2 cellular contexts compared by ENCODE assay signal in the genomic region with DNA sequence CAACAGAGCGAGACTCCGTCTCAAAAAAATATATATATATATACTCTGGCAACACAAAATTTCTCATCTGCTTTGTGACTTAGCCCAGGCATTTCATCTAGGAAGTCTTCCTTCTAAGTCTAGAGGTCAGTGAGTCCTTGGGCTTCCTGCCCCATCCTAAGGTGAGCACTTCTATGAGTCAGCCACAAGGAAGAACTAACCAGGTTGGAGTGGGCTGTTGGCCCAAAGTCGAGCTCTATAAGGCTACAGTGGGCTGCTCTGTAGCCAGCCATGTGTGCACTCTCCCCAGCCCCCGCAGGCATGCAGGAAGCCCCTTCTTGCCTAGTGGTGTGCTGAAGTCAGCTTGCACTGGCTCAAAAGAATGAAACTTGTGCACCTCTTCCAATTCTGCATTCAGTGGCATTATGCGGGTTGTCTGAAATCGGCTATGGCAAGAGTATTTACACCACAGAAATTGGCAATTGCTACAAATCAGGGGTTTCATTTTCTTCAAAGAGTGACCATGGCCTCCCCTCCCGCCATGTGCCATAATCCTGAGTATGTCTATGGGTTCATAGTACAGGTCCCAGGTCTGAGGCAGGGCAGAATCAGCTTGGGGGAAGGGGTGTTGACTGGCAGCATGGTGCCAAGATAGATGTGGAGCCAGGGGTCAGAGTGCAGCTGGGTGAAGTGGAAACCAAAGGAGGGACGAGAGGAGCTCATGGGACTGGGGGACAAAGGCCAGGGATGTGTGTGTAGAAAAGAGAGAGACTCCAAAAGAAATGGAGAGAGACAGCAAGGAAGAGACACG.
TF ChIP-seq lines count a peak whose summit lies in the region.

No MANE protein-coding gene starts in this region.

TF ChIP-seq in liver, 16 proteins besides CTCF, POLR2A, EP300 and RAD21:
- TF ChIP-seq JUND (IDR thresholded peaks at IDR 0.05) (no peak), HNF4A (conservative IDR thresholded peaks at IDR 0.05) (peak; percentile 37 to 52)

TF ChIP-seq in HepG2, 621 proteins besides CTCF, POLR2A, EP300 and RAD21:
- TF ChIP-seq, protein P1, sequence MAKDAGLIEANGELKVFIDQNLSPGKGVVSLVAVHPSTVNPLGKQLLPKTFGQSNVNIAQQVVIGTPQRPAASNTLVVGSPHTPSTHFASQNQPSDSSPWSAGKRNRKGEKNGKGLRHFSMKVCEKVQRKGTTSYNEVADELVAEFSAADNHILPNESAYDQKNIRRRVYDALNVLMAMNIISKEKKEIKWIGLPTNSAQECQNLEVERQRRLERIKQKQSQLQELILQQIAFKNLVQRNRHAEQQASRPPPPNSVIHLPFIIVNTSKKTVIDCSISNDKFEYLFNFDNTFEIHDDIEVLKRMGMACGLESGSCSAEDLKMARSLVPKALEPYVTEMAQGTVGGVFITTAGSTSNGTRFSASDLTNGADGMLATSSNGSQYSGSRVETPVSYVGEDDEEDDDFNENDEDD (CRISPR knock-in tag; IDR thresholded peaks at IDR 0.05; ENCODE audit: borderline replicate concordance), result no peak
- no peak for TF ChIP-seq ZNF468 (CRISPR knock-in tag; IDR thresholded peaks at IDR 0.05)
- TF ChIP-seq SMARCE1 (IDR thresholded peaks at IDR 0.05; ENCODE audit: borderline replicate concordance), result no peak
- no peak for TF ChIP-seq MTA1 (CRISPR knock-in tag; IDR thresholded peaks at IDR 0.05; ENCODE audit: borderline replicate concordance)
- TF ChIP-seq, protein P2, sequence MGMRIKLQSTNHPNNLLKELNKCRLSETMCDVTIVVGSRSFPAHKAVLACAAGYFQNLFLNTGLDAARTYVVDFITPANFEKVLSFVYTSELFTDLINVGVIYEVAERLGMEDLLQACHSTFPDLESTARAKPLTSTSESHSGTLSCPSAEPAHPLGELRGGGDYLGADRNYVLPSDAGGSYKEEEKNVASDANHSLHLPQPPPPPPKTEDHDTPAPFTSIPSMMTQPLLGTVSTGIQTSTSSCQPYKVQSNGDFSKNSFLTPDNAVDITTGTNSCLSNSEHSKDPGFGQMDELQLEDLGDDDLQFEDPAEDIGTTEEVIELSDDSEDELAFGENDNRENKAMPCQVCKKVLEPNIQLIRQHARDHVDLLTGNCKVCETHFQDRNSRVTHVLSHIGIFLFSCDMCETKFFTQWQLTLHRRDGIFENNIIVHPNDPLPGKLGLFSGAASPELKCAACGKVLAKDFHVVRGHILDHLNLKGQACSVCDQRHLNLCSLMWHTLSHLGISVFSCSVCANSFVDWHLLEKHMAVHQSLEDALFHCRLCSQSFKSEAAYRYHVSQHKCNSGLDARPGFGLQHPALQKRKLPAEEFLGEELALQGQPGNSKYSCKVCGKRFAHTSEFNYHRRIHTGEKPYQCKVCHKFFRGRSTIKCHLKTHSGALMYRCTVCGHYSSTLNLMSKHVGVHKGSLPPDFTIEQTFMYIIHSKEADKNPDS (CRISPR knock-in tag; IDR thresholded peaks at IDR 0.05), result no peak
- TF ChIP-seq ZNF747 (CRISPR knock-in tag; IDR thresholded peaks at IDR 0.05; ENCODE audit: borderline replicate concordance), result no peak
- TF ChIP-seq HMGA1 (CRISPR knock-in tag; conservative IDR thresholded peaks at IDR 0.05), result no peak
- no peak for TF ChIP-seq MBD4 (IDR thresholded peaks at IDR 0.05; ENCODE audit: borderline replicate concordance, low read length)
- no peak for TF ChIP-seq ZNF703 (CRISPR knock-in tag; IDR thresholded peaks at IDR 0.05; ENCODE audit: borderline replicate concordance)
- no peak for TF ChIP-seq ZNF562 (CRISPR knock-in tag; IDR thresholded peaks at IDR 0.05; ENCODE audit: borderline replicate concordance)
- TF ChIP-seq KLF9 (CRISPR knock-in tag; IDR thresholded peaks at IDR 0.05; ENCODE audit: low read depth), result no peak
- no peak for TF ChIP-seq NCOA1 (CRISPR knock-in tag; IDR thresholded peaks at IDR 0.05)
- TF ChIP-seq, protein P3, sequence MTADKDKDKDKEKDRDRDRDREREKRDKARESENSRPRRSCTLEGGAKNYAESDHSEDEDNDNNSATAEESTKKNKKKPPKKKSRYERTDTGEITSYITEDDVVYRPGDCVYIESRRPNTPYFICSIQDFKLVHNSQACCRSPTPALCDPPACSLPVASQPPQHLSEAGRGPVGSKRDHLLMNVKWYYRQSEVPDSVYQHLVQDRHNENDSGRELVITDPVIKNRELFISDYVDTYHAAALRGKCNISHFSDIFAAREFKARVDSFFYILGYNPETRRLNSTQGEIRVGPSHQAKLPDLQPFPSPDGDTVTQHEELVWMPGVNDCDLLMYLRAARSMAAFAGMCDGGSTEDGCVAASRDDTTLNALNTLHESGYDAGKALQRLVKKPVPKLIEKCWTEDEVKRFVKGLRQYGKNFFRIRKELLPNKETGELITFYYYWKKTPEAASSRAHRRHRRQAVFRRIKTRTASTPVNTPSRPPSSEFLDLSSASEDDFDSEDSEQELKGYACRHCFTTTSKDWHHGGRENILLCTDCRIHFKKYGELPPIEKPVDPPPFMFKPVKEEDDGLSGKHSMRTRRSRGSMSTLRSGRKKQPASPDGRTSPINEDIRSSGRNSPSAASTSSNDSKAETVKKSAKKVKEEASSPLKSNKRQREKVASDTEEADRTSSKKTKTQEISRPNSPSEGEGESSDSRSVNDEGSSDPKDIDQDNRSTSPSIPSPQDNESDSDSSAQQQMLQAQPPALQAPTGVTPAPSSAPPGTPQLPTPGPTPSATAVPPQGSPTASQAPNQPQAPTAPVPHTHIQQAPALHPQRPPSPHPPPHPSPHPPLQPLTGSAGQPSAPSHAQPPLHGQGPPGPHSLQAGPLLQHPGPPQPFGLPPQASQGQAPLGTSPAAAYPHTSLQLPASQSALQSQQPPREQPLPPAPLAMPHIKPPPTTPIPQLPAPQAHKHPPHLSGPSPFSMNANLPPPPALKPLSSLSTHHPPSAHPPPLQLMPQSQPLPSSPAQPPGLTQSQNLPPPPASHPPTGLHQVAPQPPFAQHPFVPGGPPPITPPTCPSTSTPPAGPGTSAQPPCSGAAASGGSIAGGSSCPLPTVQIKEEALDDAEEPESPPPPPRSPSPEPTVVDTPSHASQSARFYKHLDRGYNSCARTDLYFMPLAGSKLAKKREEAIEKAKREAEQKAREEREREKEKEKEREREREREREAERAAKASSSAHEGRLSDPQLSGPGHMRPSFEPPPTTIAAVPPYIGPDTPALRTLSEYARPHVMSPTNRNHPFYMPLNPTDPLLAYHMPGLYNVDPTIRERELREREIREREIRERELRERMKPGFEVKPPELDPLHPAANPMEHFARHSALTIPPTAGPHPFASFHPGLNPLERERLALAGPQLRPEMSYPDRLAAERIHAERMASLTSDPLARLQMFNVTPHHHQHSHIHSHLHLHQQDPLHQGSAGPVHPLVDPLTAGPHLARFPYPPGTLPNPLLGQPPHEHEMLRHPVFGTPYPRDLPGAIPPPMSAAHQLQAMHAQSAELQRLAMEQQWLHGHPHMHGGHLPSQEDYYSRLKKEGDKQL (CRISPR knock-in tag; IDR thresholded peaks at IDR 0.05; ENCODE audit: low read depth), result no peak
- TF ChIP-seq EEA1 (CRISPR knock-in tag; IDR thresholded peaks at IDR 0.05; ENCODE audit: borderline replicate concordance), result no peak
- TF ChIP-seq, protein P4, sequence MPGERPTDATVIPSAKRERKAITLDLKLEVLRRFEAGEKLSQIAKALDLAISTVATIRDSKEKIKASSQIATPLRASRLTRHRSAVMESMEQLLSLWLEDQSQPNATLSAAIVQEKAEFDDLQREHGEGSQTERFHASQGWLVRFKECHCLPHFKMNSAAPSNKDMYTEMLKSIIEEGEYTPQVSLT (CRISPR knock-in tag; IDR thresholded peaks at IDR 0.05; ENCODE audit: borderline replicate concordance, low read depth), result no peak
- TF ChIP-seq, protein P5, sequence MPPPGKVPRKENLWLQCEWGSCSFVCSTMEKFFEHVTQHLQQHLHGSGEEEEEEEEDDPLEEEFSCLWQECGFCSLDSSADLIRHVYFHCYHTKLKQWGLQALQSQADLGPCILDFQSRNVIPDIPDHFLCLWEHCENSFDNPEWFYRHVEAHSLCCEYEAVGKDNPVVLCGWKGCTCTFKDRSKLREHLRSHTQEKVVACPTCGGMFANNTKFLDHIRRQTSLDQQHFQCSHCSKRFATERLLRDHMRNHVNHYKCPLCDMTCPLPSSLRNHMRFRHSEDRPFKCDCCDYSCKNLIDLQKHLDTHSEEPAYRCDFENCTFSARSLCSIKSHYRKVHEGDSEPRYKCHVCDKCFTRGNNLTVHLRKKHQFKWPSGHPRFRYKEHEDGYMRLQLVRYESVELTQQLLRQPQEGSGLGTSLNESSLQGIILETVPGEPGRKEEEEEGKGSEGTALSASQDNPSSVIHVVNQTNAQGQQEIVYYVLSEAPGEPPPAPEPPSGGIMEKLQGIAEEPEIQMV (CRISPR knock-in tag; IDR thresholded peaks at IDR 0.05; ENCODE audit: low read depth), result no peak
